18 cellular contexts compared by ENCODE assay signal in the genomic region with DNA sequence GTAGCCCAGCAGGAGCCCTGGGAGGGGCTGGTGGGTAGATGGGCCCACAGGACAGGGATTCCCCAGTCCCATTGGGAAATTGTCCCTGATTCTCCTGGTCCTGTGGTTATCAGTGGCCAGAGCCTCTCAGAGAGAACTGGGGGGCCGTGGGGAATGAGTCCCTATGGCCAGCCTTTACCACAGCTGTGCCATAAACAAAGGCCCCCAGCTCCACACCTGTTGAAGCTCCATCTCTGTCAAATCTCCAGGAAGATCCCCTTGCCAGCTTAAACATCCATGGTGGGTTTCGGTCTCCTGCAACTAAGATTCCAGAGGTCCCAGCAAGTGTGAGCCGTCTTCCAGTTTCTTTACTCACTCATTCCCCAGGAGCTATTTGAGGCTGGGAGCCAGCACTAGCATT.
DNase-seq lines count a peak whose midpoint lies in the region; ATAC-seq and TF ChIP-seq lines count a peak whose summit lies in the region.
"Had no signal": no experiment of that assay in that cellular context is flagged by ENCODE, and none has a peak within 500 bp of the region (broad histone marks: within the 10 kb centered on the region; RNA-seq: fewer than 3 reads in every experiment).

No MANE protein-coding gene starts in this region.

- H3K27me3 ChIP-seq in endodermal cell (ENCODE audit: control insufficient read depth, insufficient read depth, low read length, poor library complexity, severe bottlenecking) (no peaks in the 10 kb centered on the region), spleen (replicated peaks in 1 of 7) (no peaks in the 10 kb centered on the region)
- H3K27me3 ChIP-seq: BE2C had no signal

- no peaks in the 10 kb centered on the region for H3K36me3 Mint-ChIP-seq in chondrocyte (ENCODE audit: low read depth)
- H3K36me3 Mint-ChIP-seq in endodermal cell (ENCODE audit: low read depth) = no peaks in the 10 kb centered on the region
- no peaks in the 10 kb centered on the region for H3K36me3 Mint-ChIP-seq in glutamatergic neuron (ENCODE audit: unreplicated experiment)
- H3K36me3 Mint-ChIP-seq: CD4-positive, CD25-positive, alpha-beta regulatory T cell; CD8-positive, alpha-beta memory T cell had no signal

- H3K27me3 Mint-ChIP-seq in chondrocyte (ENCODE audit: low read depth) (peaks cover 4% of the 10 kb centered on the region), endodermal cell (ENCODE audit: insufficient read depth) (no peaks in the 10 kb centered on the region), glutamatergic neuron (ENCODE audit: unreplicated experiment) (no peaks in the 10 kb centered on the region)
- H3K27me3 Mint-ChIP-seq: CD4-positive, CD25-positive, alpha-beta regulatory T cell; CD8-positive, alpha-beta memory T cell had no signal

- no peak overlapping the region for H3K4me3 Mint-ChIP-seq in chondrocyte (ENCODE audit: unreplicated experiment)
- H3K4me3 Mint-ChIP-seq in endodermal cell = no peak overlapping the region
- H3K4me3 Mint-ChIP-seq in glutamatergic neuron (ENCODE audit: unreplicated experiment) = no peak overlapping the region
- H3K4me3 Mint-ChIP-seq: CD4-positive, CD25-positive, alpha-beta regulatory T cell; CD8-positive, alpha-beta memory T cell; H9 had no signal

- no peaks in the 10 kb centered on the region for H3K9me3 Mint-ChIP-seq in chondrocyte (ENCODE audit: low read depth)
- H3K9me3 Mint-ChIP-seq in endodermal cell = no peaks in the 10 kb centered on the region
- H3K9me3 Mint-ChIP-seq in glutamatergic neuron (ENCODE audit: unreplicated experiment) = peaks cover 4% of the 10 kb centered on the region

- intact Hi-C loops in spleen (cut with DNase I; ENCODE audit: low total_unique reads) = no loop called here

- H3K9me3 ChIP-seq in endodermal cell (ENCODE audit: control insufficient read depth, low read length) (no peaks in the 10 kb centered on the region), spleen (peaks cover 0 to 3% (median 0%) of the 10 kb centered on the region in 8 donors)
- H3K9me3 ChIP-seq: BE2C had no signal

- no peaks in the 10 kb centered on the region for H3K4me1 Mint-ChIP-seq in chondrocyte (ENCODE audit: low read depth)
- peaks cover 21% of the 10 kb centered on the region for H3K4me1 Mint-ChIP-seq in endodermal cell
- H3K4me1 Mint-ChIP-seq in glutamatergic neuron (ENCODE audit: low read depth, unreplicated experiment) = no peaks in the 10 kb centered on the region
- H3K4me1 Mint-ChIP-seq: CD4-positive, CD25-positive, alpha-beta regulatory T cell; CD8-positive, alpha-beta memory T cell had no signal

- H3K36me3 ChIP-seq in endodermal cell (ENCODE audit: control insufficient read depth, insufficient read depth, low read length) (no peaks in the 10 kb centered on the region), spleen (no peaks in the 10 kb centered on the region)
- H3K36me3 ChIP-seq: BE2C had no signal

- no peak overlapping the region for H3K4me3 ChIP-seq in endodermal cell (ENCODE audit: low read length)
- H3K4me3 ChIP-seq in spleen = no peak overlapping the region

- TF ChIP-seq CTCF in chondrocyte (IDR thresholded peaks at IDR 0.05) = no peak
- TF ChIP-seq CTCF in endodermal cell (conservative IDR thresholded peaks at IDR 0.05) = no peak
- TF ChIP-seq CTCF in spleen (IDR thresholded peaks at IDR 0.05 in 8 of 11, conservative IDR thresholded peaks at IDR 0.05 in 3 of 11) = no peak
- no peak for TF ChIP-seq CTCF in glutamatergic neuron (IDR thresholded peaks at IDR 0.05; ENCODE audit: partially characterized antibody, unreplicated experiment)
- TF ChIP-seq CTCF in GM20000 (IDR thresholded peaks at IDR 0.05; ENCODE audit: extremely low read depth, missing control alignments) = no peak

- H3K9ac ChIP-seq in endodermal cell (ENCODE audit: extremely low read depth, low read length, poor library complexity, severe bottlenecking) = no peak overlapping the region

- H3K27ac ChIP-seq in endodermal cell (ENCODE audit: low read depth, low read length) (no peak overlapping the region), spleen (no peak overlapping the region)
- H3K27ac ChIP-seq: HL-60 had no signal

- H3K27ac Mint-ChIP-seq in chondrocyte (ENCODE audit: unreplicated experiment) = no peak overlapping the region
- H3K27ac Mint-ChIP-seq in endodermal cell = peak overlapping the region; percentile 44
- no peak overlapping the region for H3K27ac Mint-ChIP-seq in glutamatergic neuron (ENCODE audit: unreplicated experiment)
- H3K27ac Mint-ChIP-seq: CD4-positive, CD25-positive, alpha-beta regulatory T cell; CD8-positive, alpha-beta memory T cell had no signal

- WGBS in endodermal cell (ENCODE audit: insufficient coverage in 1 of 2, insufficient read length in 1 of 2), 2 experiments = 96 to 97% methylated on average over 3 of the region's 3 CpGs
- WGBS in spleen, 5 donors = 69 to 84% (median 77%) methylated on average over 3 of the region's 3 CpGs

- no peak for ATAC-seq in HG02884 (IDR thresholded peaks at IDR 0.05; ENCODE audit: unreplicated experiment)

- DNase-seq in chondrocyte (ENCODE audit: low spot score) = peak; percentile 59
- no peak for DNase-seq in endodermal cell
- peak; percentile 33 for DNase-seq in spleen
- no peak for DNase-seq in glutamatergic neuron
- no peak for DNase-seq in GM20000 (ENCODE audit: low spot score)
- DNase-seq: ACHN; BE2C; C1 segment of cervical spinal cord; CD4-positive, CD25-positive, alpha-beta regulatory T cell; CD8-positive, alpha-beta memory T cell; COR-L47; DMS 273 treated with DMSO at 0.1 percent for 48 hours; DMS79; GDM1; GOT3; H9 had no signal

- no peak for TF ChIP-seq POLR2A in spleen (IDR thresholded peaks at IDR 0.05)

- H3K4me1 ChIP-seq in endodermal cell (ENCODE audit: control insufficient read depth, insufficient read depth, low read length) (no peaks in the 10 kb centered on the region), spleen (no peaks in the 10 kb centered on the region)
- H3K4me1 ChIP-seq: BE2C had no signal

Comparison
In these comparisons a context has a peak if more than half of its experiments do, and no peak if none do; other contexts are left out.
1. DNase-seq: peak in chondrocyte (single experiment) and spleen (single experiment); none in endodermal cell (single experiment), glutamatergic neuron (single experiment) and GM20000 (single experiment).